10 cellular contexts compared by ENCODE assay signal in genomic region chr2:119222863-119223520, GRCh38. TPM values are rescaled to one million over a fixed set of nuclear protein-coding genes. Genes with fewer than 3 reads are reported as not detected.
DNase-seq lines count a peak whose midpoint lies in the region; ATAC-seq and TF ChIP-seq lines count a peak whose summit lies in the region.
"Had no signal": no experiment of that assay in that cellular context is flagged by ENCODE, and none has a peak within 500 bp of the region (broad histone marks: within the 10 kb centered on the region; RNA-seq: fewer than 3 reads in every experiment).

No MANE protein-coding gene starts in this region.

- H3K4me1 Mint-ChIP-seq in stimulated activated effector memory CD8-positive, alpha-beta T cell treated with anti-CD3 and anti-CD28 coated beads, Interleukin-12 subunit alpha, Interleukin-12 subunit beta, amount 100 ng/mL, for 72 hours, result no peaks in the 10 kb centered on the region

- H3K9me3 Mint-ChIP-seq in stimulated activated effector memory CD8-positive, alpha-beta T cell treated with anti-CD3 and anti-CD28 coated beads, Interleukin-12 subunit alpha, Interleukin-12 subunit beta, amount 100 ng/mL, for 72 hours, result no peaks in the 10 kb centered on the region
- H3K9me3 Mint-ChIP-seq: T-helper 1 cell treated with Interleukin-12 subunit alpha and Interleukin-12 subunit beta and Interleukin-4 antibody, amounts not matched to agents 30 μg/mL and 1 μg/mL, for 36 hours had no signal

- H3K4me2 ChIP-seq in HCT116 (ENCODE audit: low read length), result peak overlapping the region; percentile 94

- H3K27ac ChIP-seq in HCT116 (ENCODE audit: low read depth, low read length) (peak overlapping the region; percentile 80; the same call in 1 of the 2 replicates), ascending aorta (peak overlapping the region in 1 of 2 donors; percentile 53), layer of hippocampus (ENCODE audit: low read depth, low read length) (peak overlapping the region; percentile 38)
- H3K27ac ChIP-seq: epithelial cell of prostate had no signal

- TF ChIP-seq RAD21 in HCT116 (IDR thresholded peaks at IDR 0.05; ENCODE audit: low read depth), result no peak

- RAD21 ChIA-PET in HCT116 (lab: Charles Lee; ENCODE audit: low non-redundant PET in 1 of 2, low total read pairs in 2 of 2, uncharacterized antibody in 2 of 2, unreplicated experiment in 2 of 2), result no interaction called here

- TSS peak; percentile 83 for BruUV-seq in HCT116 (replicated peaks; lab: Mats Ljungman, UMichigan)

- ATAC-seq in HCT116 (no peak), GM21529 (IDR thresholded peaks at IDR 0.05; ENCODE audit: unreplicated experiment) (no peak)
- no peak for ATAC-seq in stimulated activated effector memory CD8-positive, alpha-beta T cell treated with anti-CD3 and anti-CD28 coated beads, Interleukin-12 subunit alpha, Interleukin-12 subunit beta, amount 100 ng/mL, for 72 hours

- H3K9me3 ChIP-seq in HCT116 (ENCODE audit: control insufficient read depth in 1 of 2, insufficient read depth in 1 of 2, low read depth in 1 of 2, low read length in 2 of 2), result no peaks in the 10 kb centered on the region
- H3K9me3 ChIP-seq in ascending aorta, result no peaks in the 10 kb centered on the region

- POLR2A ChIA-PET in HCT116 (lab: Charles Lee), result interaction anchor here (0.9 to 1.4 kb wide), 2 partner anchors 11 to 144 kb away, joined by 3 to 5 read pairs; no protein-coding TSS in a partner anchor

- no peaks in the 10 kb centered on the region; the same call in 1 of the 2 replicates for H4K20me1 ChIP-seq in HCT116 (ENCODE audit: insufficient read depth)

- no peaks in the 10 kb centered on the region for H3K9me2 ChIP-seq in HCT116 (ENCODE audit: insufficient read depth)

- peaks cover 34% of the 10 kb centered on the region for H3K79me2 ChIP-seq in HCT116 (ENCODE audit: insufficient read depth, low read length)

- TF ChIP-seq CTCF in HCT116 (IDR thresholded peaks at IDR 0.05 in 2 of 3, conservative IDR thresholded peaks at IDR 0.05 in 1 of 3; ENCODE audit: borderline replicate concordance in 1 of 3, insufficient read depth in 1 of 3, low read depth in 2 of 3, low read length in 2 of 3), result no peak
- no peak for TF ChIP-seq CTCF in ascending aorta (IDR thresholded peaks at IDR 0.05)

- H3K4me3 ChIP-seq in HCT116 (replicated peaks in 1 of 2; ENCODE audit: low read depth in 1 of 2, low read length in 2 of 2) (peak overlapping the region; percentile 86 to 93), ascending aorta (peak overlapping the region; percentile 89 to 98)

- no peaks in the 10 kb centered on the region for H3K36me3 Mint-ChIP-seq in stimulated activated effector memory CD8-positive, alpha-beta T cell treated with anti-CD3 and anti-CD28 coated beads, Interleukin-12 subunit alpha, Interleukin-12 subunit beta, amount 100 ng/mL, for 72 hours

- CTCF ChIA-PET in HCT116 (lab: Charles Lee), result no interaction called here

- intact Hi-C loops in HCT116 (cut with micrococcal nuclease) (no loop called here), ascending aorta (cut with DNase I) (loop anchor here (5.0 to 10.0 kb wide), 2 partner anchors 144 to 262 kb away; partner anchors contain the start of genes C2orf76 and DBI)

- H3K9ac ChIP-seq in HCT116 (ENCODE audit: low read length), result peak overlapping the region; percentile 86

- no peak for TF ChIP-seq POLR2A in HCT116 (IDR thresholded peaks at IDR 0.05; ENCODE audit: borderline replicate concordance, extremely low read depth, insufficient read depth, insufficient read length)

- H3K36me3 ChIP-seq in HCT116 (ENCODE audit: control insufficient read depth in 1 of 2, insufficient read depth in 2 of 2, low read length in 2 of 2) (no peaks in the 10 kb centered on the region; a peak in 1 of 4 replicates), ascending aorta (no peaks in the 10 kb centered on the region)

- no peak for DNase-seq in HCT116 (ENCODE audit: low read depth, low spot score)
- DNase-seq in ascending aorta (ENCODE audit: low spot score in 2 of 2), result no peak
- DNase-seq in stimulated activated effector memory CD8-positive, alpha-beta T cell treated with anti-CD3 and anti-CD28 coated beads, Interleukin-12 subunit alpha, Interleukin-12 subunit beta, amount 100 ng/mL, for 72 hours (ENCODE audit: low spot score in 2 of 2), result no peak
- no peak for DNase-seq in epidermal melanocyte (ENCODE audit: insufficient read length, low spot score)
- DNase-seq in iPS-NIHi7 (ENCODE audit: extremely low spot score), result no peak
- DNase-seq in islet precursor cell, result no peak

- H3K27ac Mint-ChIP-seq in stimulated activated effector memory CD8-positive, alpha-beta T cell treated with anti-CD3 and anti-CD28 coated beads, Interleukin-12 subunit alpha, Interleukin-12 subunit beta, amount 100 ng/mL, for 72 hours, result no peak overlapping the region
- H3K27ac Mint-ChIP-seq: T-helper 1 cell treated with Interleukin-12 subunit alpha and Interleukin-12 subunit beta and Interleukin-4 antibody, amounts not matched to agents 30 μg/mL and 1 μg/mL, for 36 hours had no signal

- H3K27me3 ChIP-seq in HCT116 (ENCODE audit: insufficient read depth, low read length) (no peaks in the 10 kb centered on the region), ascending aorta (no peaks in the 10 kb centered on the region), layer of hippocampus (ENCODE audit: control insufficient read depth, insufficient read depth, low read length) (peaks cover 4% of the 10 kb centered on the region)

- H3K4me1 ChIP-seq in HCT116 (ENCODE audit: control insufficient read depth in 1 of 2, insufficient read depth in 2 of 2, low read length in 2 of 2) (peaks cover 24 to 30% of the 10 kb centered on the region in 2 experiments; a peak in 3 of 4 replicates), ascending aorta (peaks cover 0 to 18% of the 10 kb centered on the region in 2 donors)

- peak overlapping the region; percentile 45 for H3K4me3 Mint-ChIP-seq in stimulated activated effector memory CD8-positive, alpha-beta T cell treated with anti-CD3 and anti-CD28 coated beads, Interleukin-12 subunit alpha, Interleukin-12 subunit beta, amount 100 ng/mL, for 72 hours
- H3K4me3 Mint-ChIP-seq: T-helper 1 cell treated with Interleukin-12 subunit alpha and Interleukin-12 subunit beta and Interleukin-4 antibody, amounts not matched to agents 30 μg/mL and 1 μg/mL, for 36 hours had no signal

- H2AFZ ChIP-seq in HCT116 (ENCODE audit: low read depth, low read length, poor library complexity, severe bottlenecking), result peak overlapping the region; percentile 29

TF ChIP-seq in HCT116, 20 proteins besides CTCF, POLR2A, EP300 and RAD21:
- no peak for TF ChIP-seq FOSL1 (IDR thresholded peaks at IDR 0.05; ENCODE audit: low read depth)
- TF ChIP-seq TCF7L2 (IDR thresholded peaks at IDR 0.05; ENCODE audit: borderline replicate concordance, extremely low read depth, insufficient read depth, insufficient read length), result no peak
- no peak for TF ChIP-seq POLR2AphosphoS5 (IDR thresholded peaks at IDR 0.05; ENCODE audit: low read depth, low read length)
- no peak for TF ChIP-seq YY1 (IDR thresholded peaks at IDR 0.05; ENCODE audit: extremely low read depth, insufficient replicate concordance, low read depth, low read length)
- TF ChIP-seq CBX3 (IDR thresholded peaks at IDR 0.05; ENCODE audit: low read depth), result no peak
- TF ChIP-seq EGR1 (IDR thresholded peaks at IDR 0.05; ENCODE audit: low read depth), result no peak
- TF ChIP-seq SIN3A (IDR thresholded peaks at IDR 0.05; ENCODE audit: low read depth), result no peak
- no peak for TF ChIP-seq ZFX (IDR thresholded peaks at IDR 0.05)
- TF ChIP-seq EZH2phosphoT487 (IDR thresholded peaks at IDR 0.05; ENCODE audit: borderline replicate concordance), result no peak
- TF ChIP-seq ZBTB33 (IDR thresholded peaks at IDR 0.05; ENCODE audit: extremely low read depth, insufficient replicate concordance, low read length), result no peak

RNA-seq across cellular contexts. Expression of gene STEAP3, which starts 0.6 kb away (rescaled TPM):
- total RNA-seq in HCT116 (2021; ENCODE audit: unreplicated experiment), result 32.3 TPM
- polyA plus RNA-seq in HCT116 (2012), result 34.5 and 40.8 TPM in 2 replicates
- 34.5 TPM for total RNA-seq in ascending aorta
